ENCODE assay signal across 14 cellular contexts in genomic region chr2:853203-853870, GRCh38.
DNase-seq lines count a peak whose midpoint lies in the region; ATAC-seq and TF ChIP-seq lines count a peak whose summit lies in the region.
"Had no signal": no experiment of that assay in that cellular context is flagged by ENCODE, and none has a peak within 500 bp of the region (broad histone marks: within the 10 kb centered on the region; RNA-seq: fewer than 3 reads in every experiment).

No MANE protein-coding gene starts in this region.

- ATAC-seq in activated CD8-positive, alpha-beta memory T cell treated with anti-CD3 and anti-CD28 coated beads, Interleukin-2, amount 10 ng/mL, durations not matched to agents 7 days and 5 days = no peak
- peak; percentile 71 for ATAC-seq in sciatic nerve
- ATAC-seq in natural killer cell treated with Interleukin-12 subunit alpha and Interleukin-12 subunit beta and Interleukin-15 and Interleukin-18, amount 100 ng/mL, for 72 hours = no peak

- intact Hi-C loops in sciatic nerve (cut with DNase I) = no loop called here

- no peak overlapping the region for H3K4me3 Mint-ChIP-seq in activated CD8-positive, alpha-beta memory T cell treated with anti-CD3 and anti-CD28 coated beads, Interleukin-2, amount 10 ng/mL, durations not matched to agents 7 days and 5 days
- no peak overlapping the region for H3K4me3 Mint-ChIP-seq in nephron
- H3K4me3 Mint-ChIP-seq in natural killer cell treated with Interleukin-12 subunit alpha and Interleukin-12 subunit beta and Interleukin-15 and Interleukin-18, amount 100 ng/mL, for 72 hours = no peak overlapping the region
- H3K4me3 Mint-ChIP-seq: H9 had no signal

- CTCF ChIA-PET in activated CD8-positive, alpha-beta memory T cell treated with anti-CD3 and anti-CD28 coated beads, Interleukin-2, amount 10 ng/mL, durations not matched to agents 7 days and 5 days (lab: Charles Lee) = no interaction called here

- peaks cover 16% of the 10 kb centered on the region for H3K4me1 Mint-ChIP-seq in activated CD8-positive, alpha-beta memory T cell treated with anti-CD3 and anti-CD28 coated beads, Interleukin-2, amount 10 ng/mL, durations not matched to agents 7 days and 5 days
- peaks cover 46% of the 10 kb centered on the region for H3K4me1 Mint-ChIP-seq in nephron
- peaks cover 33 to 41% of the 10 kb centered on the region in 2 donors for H3K4me1 Mint-ChIP-seq in natural killer cell treated with Interleukin-12 subunit alpha and Interleukin-12 subunit beta and Interleukin-15 and Interleukin-18, amount 100 ng/mL, for 72 hours (ENCODE audit: low read depth in 2 of 2)

- no peak for TF ChIP-seq CTCF in nephron (IDR thresholded peaks at IDR 0.05; ENCODE audit: unreplicated experiment in 3 of 3)

- H3K27me3 Mint-ChIP-seq in activated CD8-positive, alpha-beta memory T cell treated with anti-CD3 and anti-CD28 coated beads, Interleukin-2, amount 10 ng/mL, durations not matched to agents 7 days and 5 days = no peaks in the 10 kb centered on the region
- H3K27me3 Mint-ChIP-seq in nephron (ENCODE audit: low read depth) = peaks cover 10% of the 10 kb centered on the region
- peaks cover 0 to 2% of the 10 kb centered on the region in 2 donors for H3K27me3 Mint-ChIP-seq in natural killer cell treated with Interleukin-12 subunit alpha and Interleukin-12 subunit beta and Interleukin-15 and Interleukin-18, amount 100 ng/mL, for 72 hours
- H3K27me3 Mint-ChIP-seq: CD4-positive, alpha-beta memory T cell had no signal

- no peak overlapping the region for H3K27ac Mint-ChIP-seq in activated CD8-positive, alpha-beta memory T cell treated with anti-CD3 and anti-CD28 coated beads, Interleukin-2, amount 10 ng/mL, durations not matched to agents 7 days and 5 days
- H3K27ac Mint-ChIP-seq in nephron = peak overlapping the region in 2 of 3 experiments; percentile 24 to 77
- H3K27ac Mint-ChIP-seq in natural killer cell treated with Interleukin-12 subunit alpha and Interleukin-12 subunit beta and Interleukin-15 and Interleukin-18, amount 100 ng/mL, for 72 hours = no peak overlapping the region
- H3K27ac Mint-ChIP-seq: CD14-positive monocyte had no signal

- H3K36me3 Mint-ChIP-seq in activated CD8-positive, alpha-beta memory T cell treated with anti-CD3 and anti-CD28 coated beads, Interleukin-2, amount 10 ng/mL, durations not matched to agents 7 days and 5 days = peaks cover 2% of the 10 kb centered on the region
- no peaks in the 10 kb centered on the region for H3K36me3 Mint-ChIP-seq in nephron (ENCODE audit: low read depth)
- H3K36me3 Mint-ChIP-seq in natural killer cell treated with Interleukin-12 subunit alpha and Interleukin-12 subunit beta and Interleukin-15 and Interleukin-18, amount 100 ng/mL, for 72 hours = peaks cover 16% of the 10 kb centered on the region
- H3K36me3 Mint-ChIP-seq: CD14-positive monocyte; CD4-positive, alpha-beta memory T cell had no signal

- TF ChIP-seq POLR2A in erythroblast (IDR thresholded peaks at IDR 0.05; ENCODE audit: low read length) = no peak

- H3K9me3 Mint-ChIP-seq in activated CD8-positive, alpha-beta memory T cell treated with anti-CD3 and anti-CD28 coated beads, Interleukin-2, amount 10 ng/mL, durations not matched to agents 7 days and 5 days (ENCODE audit: low read depth) = peaks cover 8% of the 10 kb centered on the region
- H3K9me3 Mint-ChIP-seq in nephron = no peaks in the 10 kb centered on the region
- H3K9me3 Mint-ChIP-seq in natural killer cell treated with Interleukin-12 subunit alpha and Interleukin-12 subunit beta and Interleukin-15 and Interleukin-18, amount 100 ng/mL, for 72 hours = peaks cover 7% of the 10 kb centered on the region
- H3K9me3 Mint-ChIP-seq: H9 had no signal

- DNase-seq in activated CD8-positive, alpha-beta memory T cell treated with anti-CD3 and anti-CD28 coated beads, Interleukin-2, amount 10 ng/mL, durations not matched to agents 7 days and 5 days = peak; percentile 18
- DNase-seq in activated CD8-positive, alpha-beta memory T cell treated with anti-CD3 and anti-CD28 coated beads for 24 hours = no peak
- no peak for DNase-seq in sciatic nerve (ENCODE audit: low spot score)
- no peak for DNase-seq in erythroblast (lab: John Stamatoyannopoulos, UW)
- DNase-seq in SHP77 treated with DMSO at 0.1 percent for 48 hours (lab: John Stamatoyannopoulos, UW) = no peak
- DNase-seq in natural killer cell treated with Interleukin-12 subunit alpha and Interleukin-12 subunit beta and Interleukin-15 and Interleukin-18, amount 100 ng/mL, for 72 hours (ENCODE audit: low spot score) = no peak
- DNase-seq: CD4-positive, alpha-beta memory T cell; DMS153; DMS79; GF-D8; GOT3; H9 had no signal

Comparison
In these comparisons a context has a peak if more than half of its experiments do, and no peak if none do; other contexts are left out.
1. H3K27ac Mint-ChIP-seq: peak in nephron (2 of 3); none in activated CD8-positive, alpha-beta memory T cell treated with anti-CD3 and anti-CD28 coated beads, Interleukin-2, amount 10 ng/mL, durations not matched to agents 7 days and 5 days (single experiment) and natural killer cell treated with Interleukin-12 subunit alpha and Interleukin-12 subunit beta and Interleukin-15 and Interleukin-18, amount 100 ng/mL, for 72 hours (0 of 2).